27 cellular contexts compared by ENCODE assay signal in genomic region chr18:30149585-30149984, GRCh38.
"Had no signal": no experiment of that assay in that cellular context is flagged by ENCODE, and none has a peak within 500 bp of the region (broad histone marks: within the 10 kb centered on the region; RNA-seq: fewer than 3 reads in every experiment).

No MANE protein-coding gene starts in this region.

- H3K4me3 ChIP-seq: stomach, suprapubic skin, testis, thoracic aorta, thyroid gland, tibial artery, tibial nerve, transverse colon, upper lobe of left lung, upper lobe of right lung, uterus, vagina had no signal

- H3K36me3 ChIP-seq: stomach, suprapubic skin, thoracic aorta, thyroid gland, tibial artery, tibial nerve, transverse colon, upper lobe of left lung, upper lobe of right lung, uterus, vagina had no signal

- H3K27ac ChIP-seq: stomach, suprapubic skin, testis, thoracic aorta, thyroid gland, tibial artery, tibial nerve, transverse colon, upper lobe of left lung, upper lobe of right lung, uterus, vagina had no signal

- FAIRE-seq: urothelium cell line had no signal

- H3K4me1 ChIP-seq: stomach, suprapubic skin, testis, thyroid gland, tibial artery, tibial nerve, transverse colon, upper lobe of left lung, upper lobe of right lung, uterus had no signal

- ATAC-seq: stimulated activated effector memory CD8-positive, alpha-beta T cell treated with anti-CD3 and anti-CD28 coated beads, Interleukin-12 subunit alpha, Interleukin-12 subunit beta, amount 100 ng/mL, for 72 hours; stimulated activated memory B cell treated with anti-CD40 and anti-IgM and Interleukin-4, amounts not matched to agents 10 μg/mL and 1 μg/mL and 100 μg/mL, for 72 hours; stimulated activated naive B cell treated with anti-CD40 and anti-IgM and Interleukin-4, amounts not matched to agents 10 μg/mL and 1 μg/mL and 100 μg/mL, for 72 hours; stimulated activated naive CD8-positive, alpha-beta T cell treated with anti-CD3 and anti-CD28 coated beads, Interleukin-15, amount 100 ng/mL, for 72 hours; stimulated activated naive CD8-positive, alpha-beta T cell treated with anti-CD3 and anti-CD28 coated beads, Interleukin-15, Interleukin-2, amounts not matched to agents 100 U/mL and 50 U/mL, for 24 hours; upper lobe of right lung had no signal

- H3K9me3 ChIP-seq: stomach, suprapubic skin, testis, thoracic aorta, thyroid gland, tibial artery, tibial nerve, transverse colon, upper lobe of left lung, upper lobe of right lung, uterus, vagina had no signal

- DNase-seq: stimulated activated CD4-positive, alpha-beta T cell treated with anti-CD3 and anti-CD28 coated beads, Interleukin-2, amount 100 ng/mL, for 48 hours; stimulated activated CD4-positive, alpha-beta T cell treated with anti-CD3 and anti-CD28 coated beads, Interleukin-4, amount 100 ng/mL, for 1 hour; stimulated activated CD4-positive, alpha-beta T cell treated with anti-CD3 and anti-CD28 coated beads, Interleukin-4, amount 100 ng/mL, for 24 hours; stimulated activated CD4-positive, alpha-beta T cell treated with anti-CD3 and anti-CD28 coated beads, Interleukin-4, amount 100 ng/mL, for 4 hours; stimulated activated CD8-positive, alpha-beta memory T cell treated with anti-CD3 and anti-CD28 coated beads, Interleukin-4, amount 100 ng/mL, for 48 hours; stimulated activated naive B cell treated with anti-CD40 and anti-IgM and Interleukin-4, amounts not matched to agents 10 μg/mL and 1 μg/mL and 100 μg/mL, for 72 hours; stimulated activated naive CD4-positive, alpha-beta T cell; stimulated activated naive CD4-positive, alpha-beta T cell treated with Interleukin-2 at 50 U/mL for 16 hours; stimulated activated naive CD8-positive, alpha-beta T cell treated with anti-CD3 and anti-CD28 coated beads, Interleukin-15, amount 100 ng/mL, for 72 hours; stimulated activated naive CD8-positive, alpha-beta T cell treated with anti-CD3 and anti-CD28 coated beads, Interleukin-15, Interleukin-2, amounts not matched to agents 100 U/mL and 50 U/mL, for 24 hours; stomach; substantia nigra; testis; thyroid gland; tibial artery; transverse colon; trophoblast cell; upper lobe of left lung; upper lobe of right lung; uterus had no signal

- H3K27me3 ChIP-seq: stomach, suprapubic skin, testis, thyroid gland, tibial artery, tibial nerve, transverse colon, upper lobe of left lung, upper lobe of right lung, uterus, vagina had no signal
